Comparison of ENCODE assay signal across 18 cellular contexts in the genomic region with DNA sequence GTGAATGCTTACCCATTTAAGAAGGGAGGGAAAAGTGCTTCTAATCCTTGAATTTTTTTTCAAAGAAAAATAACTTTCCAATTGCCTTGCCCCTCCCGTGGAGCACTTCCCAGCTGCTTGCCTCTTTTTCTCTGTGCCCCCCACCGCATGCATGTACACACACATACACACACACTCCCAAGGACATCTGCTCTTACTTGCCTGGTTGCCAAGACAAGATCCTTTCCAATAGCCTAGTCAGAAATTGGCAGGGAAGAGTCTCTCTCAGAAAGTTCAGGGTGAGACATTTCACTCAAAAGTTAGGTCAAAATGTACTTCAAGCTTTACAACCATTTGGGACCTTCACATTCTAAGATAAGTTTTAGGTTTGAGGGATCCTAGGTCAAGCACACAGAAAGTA. TPM values are rescaled to one million over a fixed set of nuclear protein-coding genes. Genes with fewer than 3 reads are reported as not detected.
"Had no signal": no experiment of that assay in that cellular context is flagged by ENCODE, and none has a peak within 500 bp of the region (broad histone marks: within the 10 kb centered on the region; RNA-seq: fewer than 3 reads in every experiment).

No MANE protein-coding gene starts in this region.

- H3K27me3 ChIP-seq: brain microvascular endothelial cell, hepatocyte, neutrophil, upper lobe of left lung had no signal

- DNase-seq: activated CD4-positive, alpha-beta T cell treated with anti-CD3 and anti-CD28 coated beads, Interleukin-2, amount 50 U/mL, for 1 hour; activated CD8-positive, alpha-beta memory T cell treated with anti-CD3 and anti-CD28 coated beads, Interleukin-2, amount 50 U/mL, for 4 hours; activated naive CD4-positive, alpha-beta T cell treated with anti-CD3 and anti-CD28 coated beads for 36 hours; activated T-cell treated with anti-CD3 and anti-CD28 coated beads, Interleukin-2, amount 50 U/mL, for 4 hours; brain microvascular endothelial cell; cortex of kidney; foreskin keratinocyte; left colon; stimulated activated CD4-positive, alpha-beta T cell treated with anti-CD3 and anti-CD28 coated beads, Interleukin-2, amount 100 ng/mL, for 48 hours; T-helper 1 cell; T1000; upper lobe of left lung had no signal

- H3K4me1 ChIP-seq: foreskin keratinocyte, parathyroid adenoma, upper lobe of left lung had no signal

- H3K27ac ChIP-seq: brain microvascular endothelial cell, foreskin keratinocyte, hepatocyte, neutrophil, parathyroid adenoma, upper lobe of left lung had no signal

- H3K36me3 ChIP-seq: neutrophil, upper lobe of left lung had no signal

- H3K9me3 ChIP-seq: neutrophil, upper lobe of left lung had no signal

- ATAC-seq: activated T-cell treated with anti-CD3 and anti-CD28 coated beads, Interleukin-2, amount 50 U/mL, for 4 hours; foreskin keratinocyte; left colon; natural killer cell treated with Interleukin-12 subunit alpha and Interleukin-12 subunit beta and Interleukin-15 and Interleukin-18, amount 100 ng/mL, for 72 hours had no signal

- H3K4me3 ChIP-seq: hepatocyte, lung, upper lobe of left lung had no signal

RNA-seq across cellular contexts. Expression of gene HHIP, which starts 10.9 kb away (rescaled TPM):
- total RNA-seq: activated naive CD4-positive, alpha-beta T cell treated with anti-CD3 and anti-CD28 coated beads for 36 hours; natural killer cell treated with Interleukin-12 subunit alpha and Interleukin-12 subunit beta and Interleukin-15 and Interleukin-18, amount 100 ng/mL, for 72 hours had no signal
- polyA plus RNA-seq: esophagus had no signal
